In the genomic region with DNA sequence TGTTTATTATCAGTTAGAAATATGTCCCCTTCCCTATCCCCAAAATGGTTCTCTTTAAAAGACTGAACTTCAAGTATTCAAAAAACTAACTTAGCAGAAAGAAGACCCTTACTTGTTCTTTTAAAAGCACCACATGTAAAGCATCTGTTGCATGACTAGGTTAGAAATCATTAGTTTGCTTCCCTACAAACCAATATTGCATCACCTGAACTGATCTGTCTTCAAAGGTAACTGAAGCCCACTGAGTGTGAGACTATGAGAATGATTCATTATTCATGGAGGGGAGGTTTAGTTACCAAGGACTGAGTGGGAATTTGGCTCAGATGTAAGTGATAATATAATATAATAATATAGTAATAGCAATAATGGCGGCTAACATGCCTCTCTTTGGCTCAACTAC, we compare ENCODE assay signal across 30 cellular contexts.
"Had no signal": no experiment of that assay in that cellular context is flagged by ENCODE, and none has a peak within 500 bp of the region (broad histone marks: within the 10 kb centered on the region; RNA-seq: fewer than 3 reads in every experiment).

No MANE protein-coding gene starts in this region.

- H3K4me3 Mint-ChIP-seq: activated CD4-positive, alpha-beta memory T cell treated with anti-CD3 and anti-CD28 coated beads, Interleukin-2, amount 10 ng/mL, durations not matched to agents 7 days and 5 days; activated CD4-positive, alpha-beta T cell treated with anti-CD3 and anti-CD28 coated beads, Interleukin-2, amount 10 ng/mL, durations not matched to agents 7 days and 5 days; activated naive CD4-positive, alpha-beta T cell treated with anti-CD3 and anti-CD28 coated beads, Interleukin-2, amount 10 ng/mL, durations not matched to agents 7 days and 5 days; activated naive CD8-positive, alpha-beta T cell treated with anti-CD3 and anti-CD28 coated beads, Interleukin-2, amount 10 ng/mL, durations not matched to agents 7 days and 5 days; activated T-cell treated with anti-CD3 and anti-CD28 coated beads, Interleukin-2, amount 50 U/mL, for 24 hours; activated T-cell treated with anti-CD3 and anti-CD28 coated beads, Interleukin-2, amount 50 U/mL, for 72 hours; brain; central memory CD8-positive, alpha-beta T cell; dendritic cell treated with granulocyte-macrophage colony-stimulating factor and Interleukin-4, amounts not matched to agents 40 ng/mL and 50 ng/mL, for 4 days; effector memory CD8-positive, alpha-beta T cell had no signal

- H3K27me3 Mint-ChIP-seq: activated naive CD8-positive, alpha-beta T cell treated with anti-CD3 and anti-CD28 coated beads, Interleukin-2, amount 10 ng/mL, durations not matched to agents 7 days and 5 days; activated T-cell treated with anti-CD3 and anti-CD28 coated beads, Interleukin-2, amount 50 U/mL, for 24 hours; central memory CD8-positive, alpha-beta T cell; effector memory CD8-positive, alpha-beta T cell had no signal

- H3K4me3 ChIP-seq: ascending aorta, breast epithelium, coronary artery, dorsolateral prefrontal cortex, esophagus muscularis mucosa, gastrocnemius medialis, heart left ventricle had no signal

- H3K4me1 Mint-ChIP-seq: central memory CD8-positive, alpha-beta T cell had no signal

- DNase-seq: activated CD4-positive, alpha-beta memory T cell treated with anti-CD3 and anti-CD28 coated beads, Interleukin-2, amount 10 ng/mL, durations not matched to agents 7 days and 5 days; activated CD4-positive, alpha-beta T cell treated with anti-CD3 and anti-CD28 coated beads for 1 hour; activated CD4-positive, alpha-beta T cell treated with anti-CD3 and anti-CD28 coated beads for 4 hours; activated CD4-positive, alpha-beta T cell treated with anti-CD3 and anti-CD28 coated beads, Interleukin-2, amount 10 ng/mL, durations not matched to agents 7 days and 5 days; activated CD4-positive, alpha-beta T cell treated with anti-CD3 and anti-CD28 coated beads, Interleukin-2, amount 50 U/mL, for 4 hours; activated CD8-positive, alpha-beta memory T cell treated with anti-CD3 and anti-CD28 coated beads, Interleukin-2, amount 50 U/mL, for 48 hours; activated gamma-delta T cell; activated naive CD4-positive, alpha-beta T cell; activated naive CD4-positive, alpha-beta T cell treated with anti-CD3 and anti-CD28 coated beads, Interleukin-2, amount 10 ng/mL, durations not matched to agents 7 days and 5 days; activated naive CD8-positive, alpha-beta T cell treated with anti-CD3 and anti-CD28 coated beads, Interleukin-2, amount 10 ng/mL, durations not matched to agents 7 days and 5 days; activated T-cell treated with anti-CD3 and anti-CD28 coated beads for 4 hours; activated T-cell treated with anti-CD3 and anti-CD28 coated beads, Interleukin-2, amount 50 U/mL, for 24 hours; activated T-cell treated with anti-CD3 and anti-CD28 coated beads, Interleukin-2, amount 50 U/mL, for 72 hours; dorsolateral prefrontal cortex; effector CD4-positive, alpha-beta T cell; effector memory CD8-positive, alpha-beta T cell; erythroblast; foreskin keratinocyte; gastrocnemius medialis; glutamatergic neuron; heart left ventricle; T-helper 2 cell had no signal

- H3K27ac ChIP-seq: ascending aorta, breast epithelium, coronary artery, dorsolateral prefrontal cortex, esophagus muscularis mucosa, foreskin keratinocyte, gastrocnemius medialis, heart left ventricle had no signal

- H3K27me3 ChIP-seq: ascending aorta, breast epithelium, dorsolateral prefrontal cortex, esophagus muscularis mucosa, foreskin keratinocyte, gastrocnemius medialis, heart left ventricle had no signal

- H3K9me3 ChIP-seq: ascending aorta, breast epithelium, esophagus muscularis mucosa, gastrocnemius medialis, heart left ventricle had no signal

- H3K36me3 ChIP-seq: ascending aorta, breast epithelium, esophagus muscularis mucosa, gastrocnemius medialis, heart left ventricle had no signal

- ATAC-seq: activated naive CD4-positive, alpha-beta T cell treated with anti-CD3 and anti-CD28 coated beads, Interleukin-2, amount 50 U/mL, for 72 hours; activated T-cell treated with anti-CD3 and anti-CD28 coated beads, Interleukin-2, amount 50 U/mL, for 72 hours; effector memory CD8-positive, alpha-beta T cell; foreskin keratinocyte; gastrocnemius medialis; heart left ventricle had no signal

- H3K36me3 Mint-ChIP-seq: activated naive CD4-positive, alpha-beta T cell treated with anti-CD3 and anti-CD28 coated beads, Interleukin-2, amount 10 ng/mL, durations not matched to agents 7 days and 5 days; activated naive CD4-positive, alpha-beta T cell treated with anti-CD3 and anti-CD28 coated beads, Interleukin-2, amount 50 U/mL, for 72 hours; brain had no signal

- H3K4me1 ChIP-seq: ascending aorta, breast epithelium, gastrocnemius medialis had no signal

- H3K9me3 Mint-ChIP-seq: activated CD4-positive, alpha-beta memory T cell treated with anti-CD3 and anti-CD28 coated beads, Interleukin-2, amount 10 ng/mL, durations not matched to agents 7 days and 5 days; activated CD4-positive, alpha-beta T cell treated with anti-CD3 and anti-CD28 coated beads, Interleukin-2, amount 10 ng/mL, durations not matched to agents 7 days and 5 days; activated naive CD4-positive, alpha-beta T cell treated with anti-CD3 and anti-CD28 coated beads, Interleukin-2, amount 10 ng/mL, durations not matched to agents 7 days and 5 days; activated T-cell treated with anti-CD3 and anti-CD28 coated beads, Interleukin-2, amount 50 U/mL, for 24 hours; brain; central memory CD8-positive, alpha-beta T cell; dendritic cell treated with granulocyte-macrophage colony-stimulating factor and Interleukin-4, amounts not matched to agents 40 ng/mL and 50 ng/mL, for 4 days; effector memory CD8-positive, alpha-beta T cell had no signal

- H3K27ac Mint-ChIP-seq: activated CD4-positive, alpha-beta memory T cell treated with anti-CD3 and anti-CD28 coated beads, Interleukin-2, amount 10 ng/mL, durations not matched to agents 7 days and 5 days; activated CD4-positive, alpha-beta T cell treated with anti-CD3 and anti-CD28 coated beads, Interleukin-2, amount 10 ng/mL, durations not matched to agents 7 days and 5 days; activated naive CD4-positive, alpha-beta T cell treated with anti-CD3 and anti-CD28 coated beads, Interleukin-2, amount 10 ng/mL, durations not matched to agents 7 days and 5 days; activated naive CD4-positive, alpha-beta T cell treated with anti-CD3 and anti-CD28 coated beads, Interleukin-2, amount 50 U/mL, for 72 hours; activated naive CD8-positive, alpha-beta T cell treated with anti-CD3 and anti-CD28 coated beads, Interleukin-2, amount 10 ng/mL, durations not matched to agents 7 days and 5 days; activated T-cell treated with anti-CD3 and anti-CD28 coated beads, Interleukin-2, amount 50 U/mL, for 24 hours; activated T-cell treated with anti-CD3 and anti-CD28 coated beads, Interleukin-2, amount 50 U/mL, for 72 hours; brain; dendritic cell treated with granulocyte-macrophage colony-stimulating factor and Interleukin-4, amounts not matched to agents 40 ng/mL and 50 ng/mL, for 4 days; effector memory CD8-positive, alpha-beta T cell had no signal
